9 cellular contexts compared by ENCODE assay signal in the genomic region with DNA sequence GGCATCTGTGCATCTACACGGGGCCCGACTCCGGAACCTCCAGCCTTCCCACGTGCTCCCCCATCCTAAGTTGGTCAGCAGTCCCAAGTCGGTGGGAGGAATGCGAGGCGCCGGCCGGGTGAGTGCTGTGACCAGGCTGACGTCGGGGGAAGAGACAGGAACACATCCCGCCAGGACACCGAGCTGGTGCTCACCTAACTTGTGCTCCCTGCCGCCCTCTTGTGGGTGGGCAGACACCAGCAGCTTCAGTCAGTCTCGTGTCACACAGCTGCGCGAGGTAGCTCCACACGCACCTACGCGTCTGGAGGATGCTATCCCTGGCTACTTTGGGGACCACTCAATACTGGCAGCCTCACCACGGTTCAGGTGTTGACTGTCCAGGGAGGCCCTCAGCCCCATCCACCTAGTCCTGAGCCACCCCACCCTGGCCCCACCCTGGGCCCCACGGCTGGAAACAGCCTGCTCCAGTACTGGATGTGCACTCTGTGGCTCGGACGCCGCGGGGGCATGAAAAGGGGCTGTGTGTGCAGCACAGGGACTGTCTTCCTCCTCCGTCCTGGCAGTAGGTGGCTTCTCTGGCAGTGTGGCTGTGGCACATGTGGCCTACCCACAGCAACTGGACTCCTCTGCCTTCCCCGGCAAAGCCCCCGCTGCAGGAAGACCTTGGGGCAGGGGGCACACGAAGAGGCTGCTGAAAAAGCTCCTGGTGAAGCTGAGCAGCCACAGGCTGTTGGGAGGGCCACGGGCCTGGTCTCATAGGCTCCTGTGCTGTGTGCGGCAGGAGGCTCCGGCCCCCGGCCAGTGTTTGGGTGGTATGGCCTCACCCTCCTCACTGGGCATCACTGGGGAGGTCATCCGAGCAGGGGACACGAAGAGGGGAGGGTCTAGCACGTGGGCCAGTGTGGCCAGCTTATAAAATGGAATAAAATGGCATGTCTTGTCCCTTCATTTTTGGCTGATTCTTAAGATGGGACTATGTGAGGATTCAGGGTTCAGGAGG. TPM values are rescaled to one million over a fixed set of nuclear protein-coding genes. Genes with fewer than 3 reads are reported as not detected.
DNase-seq lines count a peak whose midpoint lies in the region; ATAC-seq, FAIRE-seq and TF ChIP-seq lines count a peak whose summit lies in the region.
"Had no signal": no experiment of that assay in that cellular context is flagged by ENCODE, and none has a peak within 500 bp of the region (broad histone marks: within the 10 kb centered on the region; RNA-seq: fewer than 3 reads in every experiment).

No MANE protein-coding gene starts in this region.

- no peak for TF ChIP-seq EP300 in sigmoid colon (IDR thresholded peaks at IDR 0.05)

- 53 to 77% methylated on average over 37 of the region's 37 CpGs for WGBS in sigmoid colon, 2 donors

- H3K4me3 ChIP-seq in OCI-LY3 (ENCODE audit: low read length) (no peak overlapping the region), sigmoid colon (no peak overlapping the region)
- H3K4me3 ChIP-seq: BLaER1 treated with 17β-estradiol and CSF1 and Interleukin-3, amounts not matched to agents 10 nM and 100 nM had no signal

- TF ChIP-seq POLR2A in sigmoid colon (IDR thresholded peaks at IDR 0.05): no peak

- no peak overlapping the region for H3K27ac ChIP-seq in OCI-LY3 (ENCODE audit: low read length)
- no peak overlapping the region for H3K27ac ChIP-seq in foreskin keratinocyte
- peak overlapping the region in 3 of 4 donors; percentile 25 to 66 (median 66) for H3K27ac ChIP-seq in sigmoid colon

- no peak overlapping the region for H3K9ac ChIP-seq in OCI-LY3 (ENCODE audit: low read length)

- H3K27me3 Mint-ChIP-seq in activated T-cell treated with anti-CD3 and anti-CD28 coated beads, Interleukin-2, amount 50 U/mL, for 72 hours (ENCODE audit: low read depth): no peaks in the 10 kb centered on the region

- H3K36me3 ChIP-seq in OCI-LY3 (replicated peaks; ENCODE audit: low read depth, low read length) (peaks cover 30% of the 10 kb centered on the region), sigmoid colon (peaks cover 4 to 30% (median 13%) of the 10 kb centered on the region in 4 donors)

- H3K79me2 ChIP-seq in OCI-LY3 (ENCODE audit: low read length): peaks cover 21% of the 10 kb centered on the region

- H2AFZ ChIP-seq in OCI-LY3 (ENCODE audit: low read depth, low read length): no peak overlapping the region

- no peak overlapping the region for H3K4me3 Mint-ChIP-seq in activated T-cell treated with anti-CD3 and anti-CD28 coated beads, Interleukin-2, amount 50 U/mL, for 72 hours

- H3K4me2 ChIP-seq in OCI-LY3 (ENCODE audit: low read length): no peak overlapping the region

- H3K9me3 Mint-ChIP-seq in activated T-cell treated with anti-CD3 and anti-CD28 coated beads, Interleukin-2, amount 50 U/mL, for 72 hours: no peaks in the 10 kb centered on the region

- no peaks in the 10 kb centered on the region for H3K9me3 ChIP-seq in OCI-LY3 (ENCODE audit: insufficient read depth, low read length)
- H3K9me3 ChIP-seq in sigmoid colon: no peaks in the 10 kb centered on the region

- H3K4me1 ChIP-seq in OCI-LY3 (ENCODE audit: low read length) (peaks cover 31% of the 10 kb centered on the region), foreskin keratinocyte (peaks cover 15% of the 10 kb centered on the region), sigmoid colon (peaks cover 0 to 33% (median 23%) of the 10 kb centered on the region in 4 donors)

- peaks cover 12% of the 10 kb centered on the region for H3K4me1 Mint-ChIP-seq in activated T-cell treated with anti-CD3 and anti-CD28 coated beads, Interleukin-2, amount 50 U/mL, for 72 hours (ENCODE audit: low read depth)

- H3K27me3 ChIP-seq in OCI-LY3 (ENCODE audit: low read depth, low read length): no peaks in the 10 kb centered on the region
- H3K27me3 ChIP-seq in foreskin keratinocyte: peaks cover 2% of the 10 kb centered on the region
- no peaks in the 10 kb centered on the region for H3K27me3 ChIP-seq in sigmoid colon
- H3K27me3 ChIP-seq: BLaER1 treated with 17β-estradiol and CSF1 and Interleukin-3, amounts not matched to agents 10 nM and 100 nM had no signal

- no peak for FAIRE-seq in frontal cortex (lab: Jason Lieb, UNC)

- H4K20me1 ChIP-seq in OCI-LY3 (ENCODE audit: insufficient read depth, low read length): no peaks in the 10 kb centered on the region

- no peak overlapping the region for H3K27ac Mint-ChIP-seq in activated T-cell treated with anti-CD3 and anti-CD28 coated beads, Interleukin-2, amount 50 U/mL, for 72 hours

- no peaks in the 10 kb centered on the region for H3K36me3 Mint-ChIP-seq in activated T-cell treated with anti-CD3 and anti-CD28 coated beads, Interleukin-2, amount 50 U/mL, for 72 hours (ENCODE audit: insufficient read depth in 2 of 2)

- intact Hi-C loops in sigmoid colon (cut with DNase I): loop anchor here (5.0 kb wide), 1 partner anchor 228 kb away; no protein-coding TSS in a partner anchor

- peak; percentile 81 for TF ChIP-seq CTCF in OCI-LY3 (IDR thresholded peaks at IDR 0.05; ENCODE audit: low read depth, low read length)
- TF ChIP-seq CTCF in foreskin keratinocyte (conservative IDR thresholded peaks at IDR 0.05): peak; percentile 74
- TF ChIP-seq CTCF in sigmoid colon (IDR thresholded peaks at IDR 0.05): peak in 3 of 4 experiments; percentile 41 to 65 (median 60)

- DNase-seq in NCI-H1436 (lab: John Stamatoyannopoulos, UW) (peak; percentile 57), NCI-H1436 treated with DMSO at 0.1 percent for 48 hours (lab: John Stamatoyannopoulos, UW) (no peak), foreskin keratinocyte (no peak), sigmoid colon (peak; percentile 81), frontal cortex (ENCODE audit: low spot score in 2 of 2) (no peak)
- DNase-seq in activated T-cell treated with anti-CD3 and anti-CD28 coated beads, Interleukin-2, amount 50 U/mL, for 72 hours: peak; percentile 74 to 75

- peak in 1 of 2 donors; percentile 30 for ATAC-seq in activated T-cell treated with anti-CD3 and anti-CD28 coated beads, Interleukin-2, amount 50 U/mL, for 72 hours (replicated peaks in 1 of 2)
- peak; percentile 27 for ATAC-seq in foreskin keratinocyte
- no peak for ATAC-seq in GM18909 (IDR thresholded peaks at IDR 0.05; ENCODE audit: poor library complexity, unreplicated experiment)

RNA-seq across cellular contexts. Expression of a gene that starts 11.2 kb away (rescaled TPM):
- total RNA-seq in activated T-cell treated with anti-CD3 and anti-CD28 coated beads, Interleukin-2, amount 50 U/mL, for 72 hours: 10 to 100 TPM in 1 of 2 donors, 1 to 10 TPM in 1; 7.7 to 11.6 TPM
- total RNA-seq in foreskin keratinocyte (37.0 and 43.1 TPM in 2 replicates), sigmoid colon (10 to 100 TPM in 3 of 4 donors, 1 to 10 TPM in 1; 9.7 to 28.2 (median 15.1) TPM), frontal cortex (39.9 TPM)
- polyA plus RNA-seq in foreskin keratinocyte (53.1 and 57.5 TPM in 2 replicates), sigmoid colon (10 to 100 TPM; 24.6 to 72.1 (median 31.9) TPM)

Comparison
In these comparisons a context has a peak if more than half of its experiments do, and no peak if none do; other contexts are left out.
1. DNase-seq: peak in NCI-H1436 (single experiment), activated T-cell treated with anti-CD3 and anti-CD28 coated beads, Interleukin-2, amount 50 U/mL, for 72 hours (2 of 2) and sigmoid colon (single experiment); none in NCI-H1436 treated with DMSO at 0.1 percent for 48 hours (single experiment), foreskin keratinocyte (0 of 2) and frontal cortex (0 of 2).
2. H3K27ac ChIP-seq: peak in sigmoid colon (3 of 4); none in OCI-LY3 (single experiment) and foreskin keratinocyte (single experiment).
3. Peak in every context shown above with its lines, with median percentiles within 50 percentile points of each other: CTCF ChIP-seq.